In genomic region chr15:40941528-40942336, GRCh38 we compare ENCODE assay signal across 8 cellular contexts. TPM values are rescaled to one million over a fixed set of nuclear protein-coding genes. Genes with fewer than 3 reads are reported as not detected.
DNase-seq lines count a peak whose midpoint lies in the region; ATAC-seq and TF ChIP-seq lines count a peak whose summit lies in the region.

No MANE protein-coding gene starts in this region.

- H3K36me3 ChIP-seq in kidney epithelial cell (ENCODE audit: control insufficient read depth, insufficient read depth, low read length): no peaks in the 10 kb centered on the region

- no peaks in the 10 kb centered on the region for H3K9me3 Mint-ChIP-seq in activated B cell treated with CpG ODN at 0.5 μM for 24 hours

- intact Hi-C loops in activated B cell treated with CpG ODN at 0.5 μM for 24 hours (cut with micrococcal nuclease): loop anchor here (1.0 to 5.0 kb wide), 4 partner anchors 12 to 71 kb away; partner anchors contain the start of genes CHAC1 and DLL4

- peaks cover 34% of the 10 kb centered on the region for H3K4me1 Mint-ChIP-seq in activated B cell treated with CpG ODN at 0.5 μM for 24 hours

- H3K4me3 ChIP-seq in kidney epithelial cell (ENCODE audit: low read depth, low read length): peak overlapping the region; percentile 50

- peak; percentile 79 for ATAC-seq in HG02642 (IDR thresholded peaks at IDR 0.05; ENCODE audit: poor library complexity, unreplicated experiment)
- peak; percentile 81 for ATAC-seq in activated B cell treated with CpG ODN at 0.5 μM for 24 hours (ENCODE audit: low read depth)

- peak overlapping the region; percentile 35 for H3K27ac Mint-ChIP-seq in activated B cell treated with CpG ODN at 0.5 μM for 24 hours

- H3K4me3 Mint-ChIP-seq in activated B cell treated with CpG ODN at 0.5 μM for 24 hours: peak overlapping the region; percentile 73

- H3K27me3 ChIP-seq in kidney epithelial cell (ENCODE audit: control insufficient read depth, insufficient read depth, low read length): no peaks in the 10 kb centered on the region

- TF ChIP-seq CTCF in activated B cell treated with CpG ODN at 0.5 μM for 24 hours (IDR thresholded peaks at IDR 0.05) (no peak), kidney epithelial cell (IDR thresholded peaks at IDR 0.05; ENCODE audit: insufficient read depth, low read length, poor library complexity, severe bottlenecking) (no peak)

- DNase-seq in DMS79 treated with DMSO at 0.1 percent for 48 hours (lab: John Stamatoyannopoulos, UW) (peak; percentile 48), DMS79 (lab: John Stamatoyannopoulos, UW) (no peak), NCI-H146 treated with DMSO at 0.1 percent for 48 hours (lab: John Stamatoyannopoulos, UW; ENCODE audit: unreplicated experiment) (peak; percentile 51), activated B cell treated with CpG ODN at 0.5 μM for 24 hours (peak; percentile 78), cerebellum (ENCODE audit: low spot score) (peak; percentile 85), kidney epithelial cell (ENCODE audit: low read depth) (peak; percentile 31)
- peak; percentile 38 to 53 for DNase-seq in stimulated activated CD4-positive, alpha-beta T cell treated with anti-CD3 and anti-CD28 coated beads, Interleukin-15, amount 100 ng/mL, for 48 hours (ENCODE audit: low read depth in 2 of 2)

- CTCF ChIA-PET in activated B cell treated with CpG ODN at 0.5 μM for 24 hours (lab: Charles Lee): interaction anchor here (0.6 to 3.5 kb wide), 16 partner anchors 10 to 243 kb away, joined by 3 to 36 read pairs (median 5); partner anchors contain the start of gene CHAC1

- H3K36me3 Mint-ChIP-seq in activated B cell treated with CpG ODN at 0.5 μM for 24 hours (ENCODE audit: low read depth): no peaks in the 10 kb centered on the region

- H3K27me3 Mint-ChIP-seq in activated B cell treated with CpG ODN at 0.5 μM for 24 hours: peaks cover 4% of the 10 kb centered on the region

- POLR2A ChIA-PET in activated B cell treated with CpG ODN at 0.5 μM for 24 hours (lab: Charles Lee): interaction anchor here (0.6 to 4.9 kb wide), 9 partner anchors 8 to 350 kb away, joined by 3 to 78 read pairs (median 7); partner anchors contain the start of genes CHAC1, DLL4 and RAD51

RNA-seq across cellular contexts. Expression of gene CHAC1, which starts 11.5 kb away (rescaled TPM):
- total RNA-seq in activated B cell treated with CpG ODN at 0.5 μM for 24 hours: 22.3 and 27.3 TPM in 2 replicates
- total RNA-seq in cerebellum: 2.1 TPM
- 84.4 and 86.3 TPM in 2 replicates for total RNA-seq in kidney epithelial cell

RNA-seq across cellular contexts. Expression of gene DLL4, which starts 12.6 kb away (rescaled TPM):
- total RNA-seq in activated B cell treated with CpG ODN at 0.5 μM for 24 hours (0.05 TPM in 1 of 2 replicates, not detected in the other), cerebellum (4.4 TPM), kidney epithelial cell (0.50 and 0.82 TPM in 2 replicates)

RNA-seq across cellular contexts. Expression of gene VPS18, which starts 47.5 kb away (rescaled TPM):
- total RNA-seq in activated B cell treated with CpG ODN at 0.5 μM for 24 hours: 25.3 and 26.2 TPM in 2 replicates
- total RNA-seq in cerebellum: 19.0 TPM
- total RNA-seq in kidney epithelial cell: 66.0 and 69.4 TPM in 2 replicates
